Comparison of ENCODE assay signal across 2 cellular contexts in the genomic region with DNA sequence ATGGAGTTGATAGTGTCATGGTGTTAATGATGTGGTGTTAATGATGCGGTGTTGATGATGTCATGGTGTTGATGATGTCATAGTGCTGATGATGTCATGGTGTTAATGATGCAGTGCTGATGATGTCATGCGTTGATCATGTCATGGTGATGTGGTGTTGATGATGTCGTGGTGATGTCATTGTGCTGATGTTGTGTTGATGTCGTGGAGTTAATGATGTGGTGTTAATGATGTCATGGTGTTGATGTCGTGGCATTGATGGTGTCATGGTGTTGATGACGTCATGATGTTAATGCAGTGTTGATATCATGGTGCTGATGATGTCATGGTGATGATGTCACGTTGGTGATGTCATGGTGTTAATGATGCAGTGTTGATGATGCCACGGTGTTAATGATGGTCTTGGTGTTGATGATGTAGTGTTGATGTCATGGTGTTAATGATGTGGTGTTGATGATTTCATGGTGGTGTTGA.
TF ChIP-seq lines count a peak whose summit lies in the region.

No MANE protein-coding gene starts in this region.

TF ChIP-seq in HepG2, 621 proteins besides CTCF, POLR2A, EP300 and RAD21:
- peak; percentile 82 for TF ChIP-seq ATM (IDR thresholded peaks at IDR 0.05; ENCODE audit: borderline replicate concordance)
- peak; percentile 57 for TF ChIP-seq HOXA3 (CRISPR knock-in tag; IDR thresholded peaks at IDR 0.05)
- 0 out of 2 replicates have a peak, but pooled peaks have one; percentile 48 for TF ChIP-seq ZNF207 (IDR thresholded peaks at IDR 0.05; ENCODE audit: borderline replicate concordance)
- TF ChIP-seq, protein P1, sequence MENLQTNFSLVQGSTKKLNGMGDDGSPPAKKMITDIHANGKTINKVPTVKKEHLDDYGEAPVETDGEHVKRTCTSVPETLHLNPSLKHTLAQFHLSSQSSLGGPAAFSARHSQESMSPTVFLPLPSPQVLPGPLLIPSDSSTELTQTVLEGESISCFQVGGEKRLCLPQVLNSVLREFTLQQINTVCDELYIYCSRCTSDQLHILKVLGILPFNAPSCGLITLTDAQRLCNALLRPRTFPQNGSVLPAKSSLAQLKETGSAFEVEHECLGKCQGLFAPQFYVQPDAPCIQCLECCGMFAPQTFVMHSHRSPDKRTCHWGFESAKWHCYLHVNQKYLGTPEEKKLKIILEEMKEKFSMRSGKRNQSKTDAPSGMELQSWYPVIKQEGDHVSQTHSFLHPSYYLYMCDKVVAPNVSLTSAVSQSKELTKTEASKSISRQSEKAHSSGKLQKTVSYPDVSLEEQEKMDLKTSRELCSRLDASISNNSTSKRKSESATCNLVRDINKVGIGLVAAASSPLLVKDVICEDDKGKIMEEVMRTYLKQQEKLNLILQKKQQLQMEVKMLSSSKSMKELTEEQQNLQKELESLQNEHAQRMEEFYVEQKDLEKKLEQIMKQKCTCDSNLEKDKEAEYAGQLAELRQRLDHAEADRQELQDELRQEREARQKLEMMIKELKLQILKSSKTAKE (CRISPR knock-in tag; IDR thresholded peaks at IDR 0.05; ENCODE audit: borderline replicate concordance) = 0 out of 2 replicates have a peak, but pooled peaks have one; percentile 13
- TF ChIP-seq, protein P2, sequence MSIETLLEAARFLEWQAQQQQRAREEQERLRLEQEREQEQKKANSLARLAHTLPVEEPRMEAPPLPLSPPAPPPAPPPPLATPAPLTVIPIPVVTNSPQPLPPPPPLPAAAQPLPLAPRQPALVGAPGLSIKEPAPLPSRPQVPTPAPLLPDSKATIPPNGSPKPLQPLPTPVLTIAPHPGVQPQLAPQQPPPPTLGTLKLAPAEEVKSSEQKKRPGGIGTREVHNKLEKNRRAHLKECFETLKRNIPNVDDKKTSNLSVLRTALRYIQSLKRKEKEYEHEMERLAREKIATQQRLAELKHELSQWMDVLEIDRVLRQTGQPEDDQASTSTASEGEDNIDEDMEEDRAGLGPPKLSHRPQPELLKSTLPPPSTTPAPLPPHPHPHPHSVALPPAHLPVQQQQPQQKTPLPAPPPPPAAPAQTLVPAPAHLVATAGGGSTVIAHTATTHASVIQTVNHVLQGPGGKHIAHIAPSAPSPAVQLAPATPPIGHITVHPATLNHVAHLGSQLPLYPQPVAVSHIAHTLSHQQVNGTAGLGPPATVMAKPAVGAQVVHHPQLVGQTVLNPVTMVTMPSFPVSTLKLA (IDR thresholded peaks at IDR 0.05) = peak; percentile 22; the same call in 1 of the 2 replicates
- peak; percentile 88; the same call in 1 of the 2 replicates for TF ChIP-seq ZBTB21 (CRISPR knock-in tag; IDR thresholded peaks at IDR 0.05)
- peak; percentile 100 for TF ChIP-seq CREB1 (IDR thresholded peaks at IDR 0.05)
- no peak for TF ChIP-seq CREB1 (CRISPR knock-in tag; IDR thresholded peaks at IDR 0.05)
- no peak for TF ChIP-seq STAT5B (CRISPR knock-in tag; IDR thresholded peaks at IDR 0.05)
- peak; percentile 29; the same call in 1 of the 2 replicates for TF ChIP-seq CREM (IDR thresholded peaks at IDR 0.05)
- no peak for TF ChIP-seq CREM (CRISPR knock-in tag; IDR thresholded peaks at IDR 0.05)
- 0 out of 2 replicates have a peak, but pooled peaks have one; percentile 26 for TF ChIP-seq RAD51 (IDR thresholded peaks at IDR 0.05; ENCODE audit: borderline replicate concordance)
- TF ChIP-seq RFX5 (IDR thresholded peaks at IDR 0.05; ENCODE audit: low read depth, low read length) = peak; percentile 19; the same call in 1 of the 2 replicates
- no peak for TF ChIP-seq MEIS2 (CRISPR knock-in tag; IDR thresholded peaks at IDR 0.05)
- TF ChIP-seq, protein P3, sequence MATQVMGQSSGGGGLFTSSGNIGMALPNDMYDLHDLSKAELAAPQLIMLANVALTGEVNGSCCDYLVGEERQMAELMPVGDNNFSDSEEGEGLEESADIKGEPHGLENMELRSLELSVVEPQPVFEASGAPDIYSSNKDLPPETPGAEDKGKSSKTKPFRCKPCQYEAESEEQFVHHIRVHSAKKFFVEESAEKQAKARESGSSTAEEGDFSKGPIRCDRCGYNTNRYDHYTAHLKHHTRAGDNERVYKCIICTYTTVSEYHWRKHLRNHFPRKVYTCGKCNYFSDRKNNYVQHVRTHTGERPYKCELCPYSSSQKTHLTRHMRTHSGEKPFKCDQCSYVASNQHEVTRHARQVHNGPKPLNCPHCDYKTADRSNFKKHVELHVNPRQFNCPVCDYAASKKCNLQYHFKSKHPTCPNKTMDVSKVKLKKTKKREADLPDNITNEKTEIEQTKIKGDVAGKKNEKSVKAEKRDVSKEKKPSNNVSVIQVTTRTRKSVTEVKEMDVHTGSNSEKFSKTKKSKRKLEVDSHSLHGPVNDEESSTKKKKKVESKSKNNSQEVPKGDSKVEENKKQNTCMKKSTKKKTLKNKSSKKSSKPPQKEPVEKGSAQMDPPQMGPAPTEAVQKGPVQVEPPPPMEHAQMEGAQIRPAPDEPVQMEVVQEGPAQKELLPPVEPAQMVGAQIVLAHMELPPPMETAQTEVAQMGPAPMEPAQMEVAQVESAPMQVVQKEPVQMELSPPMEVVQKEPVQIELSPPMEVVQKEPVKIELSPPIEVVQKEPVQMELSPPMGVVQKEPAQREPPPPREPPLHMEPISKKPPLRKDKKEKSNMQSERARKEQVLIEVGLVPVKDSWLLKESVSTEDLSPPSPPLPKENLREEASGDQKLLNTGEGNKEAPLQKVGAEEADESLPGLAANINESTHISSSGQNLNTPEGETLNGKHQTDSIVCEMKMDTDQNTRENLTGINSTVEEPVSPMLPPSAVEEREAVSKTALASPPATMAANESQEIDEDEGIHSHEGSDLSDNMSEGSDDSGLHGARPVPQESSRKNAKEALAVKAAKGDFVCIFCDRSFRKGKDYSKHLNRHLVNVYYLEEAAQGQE (IDR thresholded peaks at IDR 0.05; ENCODE audit: borderline replicate concordance in 1 of 2, low read depth in 1 of 2, low read length in 2 of 2) = no peak
- no peak for TF ChIP-seq ZNF556 (CRISPR knock-in tag; IDR thresholded peaks at IDR 0.05; ENCODE audit: borderline replicate concordance)
- TF ChIP-seq ATF7 (IDR thresholded peaks at IDR 0.05) = peak; percentile 100
- no peak for TF ChIP-seq ATF7 (CRISPR knock-in tag; IDR thresholded peaks at IDR 0.05)
- TF ChIP-seq ZNF468 (CRISPR knock-in tag; IDR thresholded peaks at IDR 0.05) = no peak

TF ChIP-seq in K562, 482 proteins besides CTCF, POLR2A, EP300 and RAD21 (continues in another document):
- TF ChIP-seq PYGO2 (tag; IDR thresholded peaks at IDR 0.05) = peak; percentile 57; the same call in 1 of the 2 replicates
- no peak for TF ChIP-seq GTF2A2 (tag; IDR thresholded peaks at IDR 0.05)
- no peak for TF ChIP-seq CC2D1A (IDR thresholded peaks at IDR 0.05)
- TF ChIP-seq CBX3 (IDR thresholded peaks at IDR 0.05; ENCODE audit: borderline replicate concordance in 1 of 2, low read length in 2 of 2) = peak in 1 of 2 experiments; percentile 71; a peak in 2 of 3 replicates
- TF ChIP-seq NCOA6 (IDR thresholded peaks at IDR 0.05) = no peak
- TF ChIP-seq PRMT5 (CRISPR knock-in tag; IDR thresholded peaks at IDR 0.05) = no peak
- peak; percentile 95 for TF ChIP-seq ATF7 (IDR thresholded peaks at IDR 0.05)
- TF ChIP-seq IRF2 (CRISPR knock-in tag; IDR thresholded peaks at IDR 0.05) = peak; percentile 85; the same call in 1 of the 2 replicates
- TF ChIP-seq TEAD2 (tag; IDR thresholded peaks at IDR 0.05) = no peak
- TF ChIP-seq TARDBP (IDR thresholded peaks at IDR 0.05) = peak; percentile 92; the same call in 1 of the 2 replicates
- TF ChIP-seq TBP (optimal IDR thresholded peaks at IDR 0.05; ENCODE audit: low read depth, low read length) = no peak
- no peak for TF ChIP-seq BRF2 (IDR thresholded peaks at IDR 0.05; ENCODE audit: borderline replicate concordance, insufficient read depth, insufficient read length)
- peak in 1 of 2 experiments; percentile 53 for TF ChIP-seq AFF1 (IDR thresholded peaks at IDR 0.05; ENCODE audit: low read depth in 1 of 2, partially characterized antibody in 2 of 2)
- TF ChIP-seq ETV5 (CRISPR knock-in tag; IDR thresholded peaks at IDR 0.05; ENCODE audit: low read depth) = no peak
- TF ChIP-seq TRIM28 (IDR thresholded peaks at IDR 0.05) = no peak
- TF ChIP-seq TCF3 (CRISPR knock-in tag; IDR thresholded peaks at IDR 0.05) = no peak
- peak; percentile 38; the same call in 1 of the 2 replicates for TF ChIP-seq ETV1 (tag; conservative IDR thresholded peaks at IDR 0.05; ENCODE audit: low read depth)
- TF ChIP-seq KDM1A (IDR thresholded peaks at IDR 0.05) = peak; percentile 22 to 69; a peak in 2 of 4 replicates
- TF ChIP-seq TSC22D4 (tag; IDR thresholded peaks at IDR 0.05) = 0 out of 2 replicates have a peak, but pooled peaks have one; percentile 66
- peak; percentile 99 for TF ChIP-seq ATF3 (IDR thresholded peaks at IDR 0.05)
- peak; percentile 64 for TF ChIP-seq ATF3 (CRISPR knock-in tag; conservative IDR thresholded peaks at IDR 0.05)
- TF ChIP-seq GTF2F1 (IDR thresholded peaks at IDR 0.05; ENCODE audit: low read depth, low read length) = no peak
- peak in 1 of 2 experiments; percentile 51; a peak in 1 of 4 replicates for TF ChIP-seq HDAC1 (IDR thresholded peaks at IDR 0.05)
- TF ChIP-seq NFXL1 (CRISPR knock-in tag; IDR thresholded peaks at IDR 0.05) = no peak
- peak; percentile 100 for TF ChIP-seq NCOA1 (IDR thresholded peaks at IDR 0.05; ENCODE audit: low read depth)
- no peak for TF ChIP-seq TCF7L2 (IDR thresholded peaks at IDR 0.05; ENCODE audit: low read depth, low read length)
- peak; percentile 68; the same call in 1 of the 2 replicates for TF ChIP-seq ZNF24 (IDR thresholded peaks at IDR 0.05)
- no peak for TF ChIP-seq ZNF518B (CRISPR knock-in tag; IDR thresholded peaks at IDR 0.05)
- no peak for TF ChIP-seq ZKSCAN8 (CRISPR knock-in tag; IDR thresholded peaks at IDR 0.05)
- TF ChIP-seq SMAD3 (CRISPR knock-in tag; conservative IDR thresholded peaks at IDR 0.05) = no peak
- no peak for TF ChIP-seq SNRNP70 (optimal IDR thresholded peaks at IDR 0.05; ENCODE audit: low read depth, low read length)
